Comparison of ENCODE assay signal across 8 cellular contexts in genomic region chr21:27929182-27929581, GRCh38.
DNase-seq lines count a peak whose midpoint lies in the region; ATAC-seq and TF ChIP-seq lines count a peak whose summit lies in the region.
"Not testable (repeated sequence)": the region's sequence is repeated elsewhere in the genome, so short reads cannot be mapped to it uniquely, and the experiment has no call there.

No MANE protein-coding gene starts in this region.

- not testable (repeated sequence) for H3K27me3 ChIP-seq in A673 (replicated peaks; ENCODE audit: insufficient read depth, low read depth, low read length, poor library complexity); heart right ventricle

- H3K27me3 Mint-ChIP-seq in osteocyte (ENCODE audit: unreplicated experiment) = not testable (repeated sequence)

- CTCF ChIA-PET in A673 (lab: Charles Lee) = not testable (repeated sequence)

- not testable (repeated sequence) for H3K9me3 ChIP-seq in A673 (ENCODE audit: low read depth, low read length, poor library complexity, severe bottlenecking); heart right ventricle

- H3K4me1 ChIP-seq in A673 (ENCODE audit: insufficient read depth, low read length, poor library complexity, severe bottlenecking); heart right ventricle: not testable (repeated sequence)

- DNase-seq in A673 (ENCODE audit: low spot score) (peak; percentile 2), EH (ENCODE audit: low read depth) (peak; percentile 77), HS-5 (ENCODE audit: low read depth) (peak; percentile 41), SHP77 (lab: John Stamatoyannopoulos, UW) (peak; percentile 34), astrocyte of the spinal cord (ENCODE audit: low read depth, low spot score) (peak; percentile 64), fibroblast of mammary gland (ENCODE audit: low read depth) (peak; percentile 88)
- not testable (repeated sequence) for DNase-seq in heart right ventricle; osteocyte (ENCODE audit: extremely low spot score, unreplicated experiment)

- in situ Hi-C loops in astrocyte of the spinal cord (cut with HindIII; ENCODE audit: low sequenced_read_pairs) = not testable (repeated sequence)

- not testable (repeated sequence) for H3K27ac ChIP-seq in A673 (ENCODE audit: low read depth, low read length, poor library complexity, severe bottlenecking)
- peak overlapping the region in 3 of 10 donors; percentile 35 to 48 (median 44) for H3K27ac ChIP-seq in heart right ventricle

- peak in 7 of 8 donors; percentile 58 to 88 (median 73) for ATAC-seq in heart right ventricle

- not testable (repeated sequence) for TF ChIP-seq CTCF in A673 (conservative IDR thresholded peaks at IDR 0.05; ENCODE audit: low read depth, low read length); astrocyte of the spinal cord (IDR thresholded peaks at IDR 0.05; ENCODE audit: low read depth, low read length); fibroblast of mammary gland (conservative IDR thresholded peaks at IDR 0.05; ENCODE audit: control insufficient read depth, insufficient read depth, low read depth, low read length); heart right ventricle (IDR thresholded peaks at IDR 0.05); osteocyte (IDR thresholded peaks at IDR 0.05)

- intact Hi-C loops in A673 (cut with micrococcal nuclease; ENCODE audit: unreplicated experiment); heart right ventricle (cut with DNase I): not testable (repeated sequence)

- peak overlapping the region; percentile 74 for H3K27ac Mint-ChIP-seq in osteocyte (ENCODE audit: unreplicated experiment)

- H3K4me3 ChIP-seq in A673 (ENCODE audit: low read depth, low read length, poor library complexity, severe bottlenecking); astrocyte of the spinal cord (ENCODE audit: low read depth, low read length); fibroblast of mammary gland (ENCODE audit: control insufficient read depth, low read depth, low read length); heart right ventricle: not testable (repeated sequence)

- H3K36me3 ChIP-seq in A673 (ENCODE audit: insufficient read depth, low read length, poor library complexity, severe bottlenecking); heart right ventricle: not testable (repeated sequence)

- POLR2A ChIA-PET in A673 (lab: Charles Lee; ENCODE audit: low non-redundant PET) = not testable (repeated sequence)

- H3K36me3 Mint-ChIP-seq in osteocyte (ENCODE audit: unreplicated experiment) = not testable (repeated sequence)

- BruUV-seq in A673 (replicated peaks; lab: Mats Ljungman, UMichigan) = not testable (repeated sequence)

- not testable (repeated sequence) for H3K9me3 Mint-ChIP-seq in osteocyte (ENCODE audit: unreplicated experiment)

- WGBS in heart right ventricle, 2 donors = 64 to 75% methylated on average over 4 of the region's 4 CpGs

- H3K4me3 Mint-ChIP-seq in osteocyte (ENCODE audit: unreplicated experiment) = not testable (repeated sequence)

- peaks cover 19% of the 10 kb centered on the region for H3K4me1 Mint-ChIP-seq in osteocyte (ENCODE audit: unreplicated experiment)
